ENCODE assay signal across 12 cellular contexts in the genomic region with DNA sequence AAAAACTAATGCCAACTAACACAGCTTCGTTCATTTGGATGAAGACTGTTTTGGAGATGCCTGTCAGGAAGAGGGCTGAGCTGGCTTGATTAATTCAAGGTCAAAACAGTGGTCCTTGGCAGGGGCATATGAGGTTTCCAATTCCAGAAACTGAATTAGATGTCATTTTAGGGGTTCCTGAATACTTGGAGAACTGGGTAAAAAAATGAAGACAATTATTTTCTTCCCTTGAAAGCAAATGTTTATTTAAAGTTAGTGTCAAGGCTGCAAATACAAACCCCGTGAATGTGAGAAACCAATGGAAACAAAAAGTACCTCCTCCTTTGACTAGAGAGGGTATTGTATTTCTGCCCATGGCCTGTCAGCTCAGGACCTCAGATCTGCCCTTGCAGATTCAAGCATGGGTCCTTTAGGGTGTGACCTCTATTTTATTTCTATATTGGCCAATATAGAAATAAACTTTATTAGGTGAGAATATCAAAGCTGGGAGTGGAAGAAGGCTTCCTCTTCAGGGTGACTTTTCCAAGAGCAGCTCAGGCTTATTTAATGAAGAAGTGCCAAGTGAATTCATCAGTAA.
DNase-seq lines count a peak whose midpoint lies in the region; ATAC-seq and TF ChIP-seq lines count a peak whose summit lies in the region.
"Had no signal": no experiment of that assay in that cellular context is flagged by ENCODE, and none has a peak within 500 bp of the region (broad histone marks: within the 10 kb centered on the region; RNA-seq: fewer than 3 reads in every experiment).

No MANE protein-coding gene starts in this region.

- H3K27ac Mint-ChIP-seq in activated T-helper 17 cell treated with anti-CD3 and anti-CD28 coated beads, Interleukin-2, amount 50 U/mL, for 72 hours = peak overlapping the region; percentile 35
- H3K27ac Mint-ChIP-seq: CD4-positive, CD25-positive, alpha-beta regulatory T cell had no signal

- H3K4me1 Mint-ChIP-seq in activated T-helper 17 cell treated with anti-CD3 and anti-CD28 coated beads, Interleukin-2, amount 50 U/mL, for 72 hours = peaks cover 10% of the 10 kb centered on the region
- H3K4me1 Mint-ChIP-seq: CD4-positive, CD25-positive, alpha-beta regulatory T cell had no signal

- H3K4me1 ChIP-seq in mucosa of rectum (ENCODE audit: control insufficient read depth in 2 of 2, insufficient read depth in 2 of 2, low read length in 2 of 2) (peaks cover 5 to 23% of the 10 kb centered on the region in 2 donors), thoracic aorta (ENCODE audit: control insufficient read depth in 1 of 2, low read depth in 2 of 2) (peaks cover 11 to 22% of the 10 kb centered on the region in 2 donors)

- peak overlapping the region; percentile 60 to 74 for H3K9ac ChIP-seq in mucosa of rectum (ENCODE audit: low read depth in 1 of 2, low read length in 2 of 2)

- DNase-seq in fibroblast of pulmonary artery (ENCODE audit: low read depth) = no peak
- no peak for DNase-seq in thoracic aorta (ENCODE audit: low spot score)
- DNase-seq in activated naive CD4-positive, alpha-beta T cell treated with Interleukin-2 at 50 U/mL for 16 hours = no peak
- DNase-seq in activated gamma-delta T cell (lab: John Stamatoyannopoulos, UW) = no peak
- DNase-seq in activated CD4-positive, alpha-beta T cell treated with anti-CD3 and anti-CD28 coated beads for 1 hour = no peak
- DNase-seq: CD4-positive, CD25-positive, alpha-beta regulatory T cell; effector memory CD8-positive, alpha-beta T cell; GOT3 had no signal

- H3K36me3 ChIP-seq in mucosa of rectum (ENCODE audit: control insufficient read depth in 2 of 2, insufficient read depth in 2 of 2, low read length in 2 of 2) = peaks cover 3 to 11% of the 10 kb centered on the region in 2 donors
- H3K36me3 ChIP-seq in thoracic aorta = no peaks in the 10 kb centered on the region

- no peaks in the 10 kb centered on the region for H3K27me3 Mint-ChIP-seq in activated T-helper 17 cell treated with anti-CD3 and anti-CD28 coated beads, Interleukin-2, amount 50 U/mL, for 72 hours
- H3K27me3 Mint-ChIP-seq: CD4-positive, CD25-positive, alpha-beta regulatory T cell; effector memory CD8-positive, alpha-beta T cell had no signal

- TF ChIP-seq CTCF in fibroblast of pulmonary artery (IDR thresholded peaks at IDR 0.05; ENCODE audit: low read length, missing control alignments) (no peak), thoracic aorta (IDR thresholded peaks at IDR 0.05) (no peak)

- H3K9me3 ChIP-seq in mucosa of rectum (ENCODE audit: control insufficient read depth in 2 of 2, low read length in 2 of 2) (no peaks in the 10 kb centered on the region), thoracic aorta (no peaks in the 10 kb centered on the region)

- H3K27me3 ChIP-seq in mucosa of rectum (ENCODE audit: control insufficient read depth in 2 of 2, insufficient read depth in 2 of 2, low read length in 2 of 2) = no peaks in the 10 kb centered on the region
- H3K27me3 ChIP-seq in thoracic aorta (replicated peaks; ENCODE audit: insufficient read depth) = no peaks in the 10 kb centered on the region

- H3K9me3 Mint-ChIP-seq in activated T-helper 17 cell treated with anti-CD3 and anti-CD28 coated beads, Interleukin-2, amount 50 U/mL, for 72 hours = no peaks in the 10 kb centered on the region
- H3K9me3 Mint-ChIP-seq: CD4-positive, CD25-positive, alpha-beta regulatory T cell; effector memory CD8-positive, alpha-beta T cell had no signal

- H3K27ac ChIP-seq in mucosa of rectum (ENCODE audit: low read depth in 2 of 2, low read length in 2 of 2) (peak overlapping the region; percentile 90 to 94), thoracic aorta (peak overlapping the region; percentile 81 to 83)
- H3K27ac ChIP-seq: SK-N-MC had no signal

- no peaks in the 10 kb centered on the region for H3K36me3 Mint-ChIP-seq in activated T-helper 17 cell treated with anti-CD3 and anti-CD28 coated beads, Interleukin-2, amount 50 U/mL, for 72 hours (ENCODE audit: low read depth)

- H3K4me3 Mint-ChIP-seq in activated T-helper 17 cell treated with anti-CD3 and anti-CD28 coated beads, Interleukin-2, amount 50 U/mL, for 72 hours = no peak overlapping the region
- H3K4me3 Mint-ChIP-seq: CD4-positive, CD25-positive, alpha-beta regulatory T cell; effector memory CD8-positive, alpha-beta T cell had no signal

- H3K4me3 ChIP-seq in fibroblast of pulmonary artery (replicated peaks; ENCODE audit: low read depth, low read length) (peak overlapping the region; percentile 10), mucosa of rectum (ENCODE audit: low read length in 2 of 2) (peak overlapping the region; percentile 64 to 67), thoracic aorta (peak overlapping the region; percentile 56)
- H3K4me3 ChIP-seq: SK-N-MC had no signal

- no peak for ATAC-seq in activated T-helper 17 cell treated with anti-CD3 and anti-CD28 coated beads, Interleukin-2, amount 50 U/mL, for 72 hours (replicated peaks)
- ATAC-seq in thoracic aorta (ENCODE audit: insufficient number of reproducible peaks, low FRiP score, low read depth) (no peak), HG02798 (IDR thresholded peaks at IDR 0.05; ENCODE audit: poor library complexity, unreplicated experiment) (no peak)
- ATAC-seq: effector memory CD8-positive, alpha-beta T cell had no signal

Comparison
In these comparisons a context has a peak if more than half of its experiments do, and no peak if none do; other contexts are left out.
1. H3K4me3 ChIP-seq: peak in every context shown above with its lines; median percentile 66 in mucosa of rectum; 56 in thoracic aorta; 10 in fibroblast of pulmonary artery.